1 cellular context compared by ENCODE assay signal in the genomic region with DNA sequence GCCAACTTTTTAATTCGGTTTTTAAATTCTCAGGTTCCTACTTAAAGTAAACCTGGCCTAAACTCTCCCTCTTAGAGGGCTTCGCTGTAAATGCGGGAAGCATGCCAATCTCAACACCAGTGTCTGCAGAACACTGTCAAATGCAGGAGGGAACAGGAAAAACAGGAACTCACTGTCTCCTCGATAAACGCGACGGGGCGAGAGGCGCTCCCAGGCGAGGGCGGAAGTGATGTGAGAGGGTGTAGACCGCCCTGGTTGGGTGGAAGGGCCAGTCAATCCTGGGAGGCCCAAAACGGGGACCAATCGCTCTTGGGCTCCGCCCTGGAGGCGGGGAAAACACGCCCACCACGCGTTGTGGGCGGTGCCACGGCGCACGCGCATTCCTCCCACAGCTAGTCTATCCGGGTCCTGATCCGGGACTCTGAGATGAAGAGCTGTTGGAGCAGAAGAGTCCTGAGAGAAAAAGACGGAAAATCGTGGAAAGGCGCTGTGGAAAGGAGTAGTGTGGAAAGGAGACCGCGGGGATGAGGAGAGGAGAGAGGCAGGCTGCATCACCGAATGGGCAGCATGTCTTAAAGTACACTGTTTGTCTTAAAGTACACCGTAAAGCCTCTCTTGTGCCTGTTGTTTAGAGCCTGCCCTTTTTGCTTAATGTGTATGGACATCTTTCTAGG.
TF ChIP-seq lines count a peak whose summit lies in the region.

No MANE protein-coding gene starts in this region.

TF ChIP-seq in HepG2, 621 proteins besides CTCF, POLR2A, EP300 and RAD21 (continued from another document and continues in another):
- TF ChIP-seq, protein P1, sequence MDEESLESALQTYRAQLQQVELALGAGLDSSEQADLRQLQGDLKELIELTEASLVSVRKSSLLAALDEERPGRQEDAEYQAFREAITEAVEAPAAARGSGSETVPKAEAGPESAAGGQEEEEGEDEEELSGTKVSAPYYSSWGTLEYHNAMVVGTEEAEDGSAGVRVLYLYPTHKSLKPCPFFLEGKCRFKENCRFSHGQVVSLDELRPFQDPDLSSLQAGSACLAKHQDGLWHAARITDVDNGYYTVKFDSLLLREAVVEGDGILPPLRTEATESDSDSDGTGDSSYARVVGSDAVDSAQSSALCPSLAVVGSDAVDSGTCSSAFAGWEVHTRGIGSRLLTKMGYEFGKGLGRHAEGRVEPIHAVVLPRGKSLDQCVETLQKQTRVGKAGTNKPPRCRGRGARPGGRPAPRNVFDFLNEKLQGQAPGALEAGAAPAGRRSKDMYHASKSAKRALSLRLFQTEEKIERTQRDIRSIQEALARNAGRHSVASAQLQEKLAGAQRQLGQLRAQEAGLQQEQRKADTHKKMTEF (CRISPR knock-in tag; IDR thresholded peaks at IDR 0.05): peak; percentile 44; the same call in 1 of the 2 replicates
- TF ChIP-seq HDAC2 (CRISPR knock-in tag; IDR thresholded peaks at IDR 0.05) (peak; percentile 45; the same call in 1 of the 2 replicates), ERF (CRISPR knock-in tag; IDR thresholded peaks at IDR 0.05) (peak; percentile 80), SIN3A (IDR thresholded peaks at IDR 0.05; ENCODE audit: borderline replicate concordance, low read depth, low read length) (peak; percentile 67; the same call in 1 of the 2 replicates), HDAC1 (CRISPR knock-in tag; IDR thresholded peaks at IDR 0.05) (peak; percentile 75), ZSCAN21 (CRISPR knock-in tag; IDR thresholded peaks at IDR 0.05; ENCODE audit: borderline replicate concordance) (no peak), GABPB1 (CRISPR knock-in tag; IDR thresholded peaks at IDR 0.05) (peak; percentile 97), CCDC6 (CRISPR knock-in tag; IDR thresholded peaks at IDR 0.05) (no peak), SAP130 (CRISPR knock-in tag; IDR thresholded peaks at IDR 0.05; ENCODE audit: low read depth) (peak; percentile 97), TRIM22 (IDR thresholded peaks at IDR 0.05) (no peak), ZNF607 (CRISPR knock-in tag; IDR thresholded peaks at IDR 0.05; ENCODE audit: borderline replicate concordance) (0 out of 2 replicates have a peak, but pooled peaks have one; percentile 32), ZSCAN20 (CRISPR knock-in tag; IDR thresholded peaks at IDR 0.05; ENCODE audit: borderline replicate concordance) (no peak), ZNF136 (CRISPR knock-in tag; IDR thresholded peaks at IDR 0.05; ENCODE audit: low read depth) (0 out of 2 replicates have a peak, but pooled peaks have one; percentile 34), KLF6 (CRISPR knock-in tag; IDR thresholded peaks at IDR 0.05) (peak; percentile 34; the same call in 1 of the 2 replicates), FOXC1 (CRISPR knock-in tag; IDR thresholded peaks at IDR 0.05; ENCODE audit: borderline replicate concordance) (peak; percentile 30; the same call in 1 of the 2 replicates), ZNF337 (CRISPR knock-in tag; IDR thresholded peaks at IDR 0.05; ENCODE audit: borderline replicate concordance, low read depth) (no peak), MYC (CRISPR knock-in tag; IDR thresholded peaks at IDR 0.05; ENCODE audit: borderline replicate concordance) (peak; percentile 69; the same call in 1 of the 2 replicates), KAT7 (CRISPR knock-in tag; IDR thresholded peaks at IDR 0.05; ENCODE audit: borderline replicate concordance) (0 out of 2 replicates have a peak, but pooled peaks have one; percentile 49), TFDP1 (CRISPR knock-in tag; IDR thresholded peaks at IDR 0.05; ENCODE audit: borderline replicate concordance) (peak; percentile 82; the same call in 1 of the 2 replicates), GATAD1 (CRISPR knock-in tag; IDR thresholded peaks at IDR 0.05) (peak; percentile 88), TAF1 (CRISPR knock-in tag; IDR thresholded peaks at IDR 0.05) (peak; percentile 87), ZSCAN29 (CRISPR knock-in tag; conservative IDR thresholded peaks at IDR 0.05) (peak; percentile 93), ELF3 (CRISPR knock-in tag; IDR thresholded peaks at IDR 0.05) (peak; percentile 81), ZNF18 (CRISPR knock-in tag; IDR thresholded peaks at IDR 0.05; ENCODE audit: insufficient replicate concordance) (peak; percentile 25), ZNF747 (CRISPR knock-in tag; IDR thresholded peaks at IDR 0.05; ENCODE audit: borderline replicate concordance) (no peak), ZNF777 (CRISPR knock-in tag; IDR thresholded peaks at IDR 0.05) (0 out of 2 replicates have a peak, but pooled peaks have one; percentile 47), ZNF574 (CRISPR knock-in tag; IDR thresholded peaks at IDR 0.05) (peak; percentile 74), PBX3 (CRISPR knock-in tag; IDR thresholded peaks at IDR 0.05; ENCODE audit: borderline replicate concordance) (peak; percentile 82; the same call in 1 of the 2 replicates), U2AF1 (optimal IDR thresholded peaks at IDR 0.05; ENCODE audit: low read depth, low read length) (no peak), ZNF580 (CRISPR knock-in tag; IDR thresholded peaks at IDR 0.05; ENCODE audit: borderline replicate concordance, low read depth) (peak; percentile 77), PHB2 (IDR thresholded peaks at IDR 0.05; ENCODE audit: partially characterized antibody) (no peak), SPEN (CRISPR knock-in tag; IDR thresholded peaks at IDR 0.05; ENCODE audit: low read depth) (peak; percentile 84), HOXD1 (CRISPR knock-in tag; IDR thresholded peaks at IDR 0.05) (no peak), ARID4A (CRISPR knock-in tag; IDR thresholded peaks at IDR 0.05; ENCODE audit: borderline replicate concordance) (peak; percentile 75), CBX5 (CRISPR knock-in tag; IDR thresholded peaks at IDR 0.05; ENCODE audit: borderline replicate concordance) (peak; percentile 45; the same call in 1 of the 2 replicates), TFAP4 (IDR thresholded peaks at IDR 0.05; ENCODE audit: borderline replicate concordance, low read depth) (peak; percentile 15; the same call in 1 of the 2 replicates), BRD4 (CRISPR knock-in tag; IDR thresholded peaks at IDR 0.05) (no peak)
- TF ChIP-seq, protein P2, sequence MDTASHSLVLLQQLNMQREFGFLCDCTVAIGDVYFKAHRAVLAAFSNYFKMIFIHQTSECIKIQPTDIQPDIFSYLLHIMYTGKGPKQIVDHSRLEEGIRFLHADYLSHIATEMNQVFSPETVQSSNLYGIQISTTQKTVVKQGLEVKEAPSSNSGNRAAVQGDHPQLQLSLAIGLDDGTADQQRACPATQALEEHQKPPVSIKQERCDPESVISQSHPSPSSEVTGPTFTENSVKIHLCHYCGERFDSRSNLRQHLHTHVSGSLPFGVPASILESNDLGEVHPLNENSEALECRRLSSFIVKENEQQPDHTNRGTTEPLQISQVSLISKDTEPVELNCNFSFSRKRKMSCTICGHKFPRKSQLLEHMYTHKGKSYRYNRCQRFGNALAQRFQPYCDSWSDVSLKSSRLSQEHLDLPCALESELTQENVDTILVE (CRISPR knock-in tag; IDR thresholded peaks at IDR 0.05): peak; percentile 39; the same call in 1 of the 2 replicates
- TF ChIP-seq, protein P3, sequence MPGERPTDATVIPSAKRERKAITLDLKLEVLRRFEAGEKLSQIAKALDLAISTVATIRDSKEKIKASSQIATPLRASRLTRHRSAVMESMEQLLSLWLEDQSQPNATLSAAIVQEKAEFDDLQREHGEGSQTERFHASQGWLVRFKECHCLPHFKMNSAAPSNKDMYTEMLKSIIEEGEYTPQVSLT (CRISPR knock-in tag; IDR thresholded peaks at IDR 0.05; ENCODE audit: borderline replicate concordance, low read depth): no peak
